Comparison of ENCODE assay signal across 18 cellular contexts in the genomic region with DNA sequence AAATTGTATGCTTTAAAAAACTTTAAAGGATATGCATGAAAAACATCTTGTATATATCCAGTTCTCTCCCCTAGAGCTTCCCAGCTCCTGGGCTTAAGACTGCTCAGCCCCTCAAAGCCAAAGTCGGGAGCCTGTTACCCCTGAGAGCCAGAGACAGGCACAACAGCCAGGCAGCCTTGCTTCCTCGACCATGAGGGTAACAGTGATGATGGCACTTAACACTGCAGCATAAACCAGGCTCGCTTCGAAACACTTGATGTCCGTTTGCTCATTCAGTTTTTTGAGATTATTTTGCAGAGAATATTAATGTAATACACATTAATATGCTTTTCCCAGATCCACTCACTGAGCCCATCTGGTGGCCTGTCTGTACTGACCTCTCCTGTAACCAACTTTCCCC. TPM values are rescaled to one million over a fixed set of nuclear protein-coding genes. Genes with fewer than 3 reads are reported as not detected.
A peak's percentile ranks its signal among the peaks of the same experiment; 100 is the strongest.
DNase-seq lines count a peak whose midpoint lies in the region; ATAC-seq, FAIRE-seq and TF ChIP-seq lines count a peak whose summit lies in the region.
"Had no signal": no experiment of that assay in that cellular context is flagged by ENCODE, and none has a peak within 500 bp of the region (broad histone marks: within the 10 kb centered on the region; RNA-seq: fewer than 3 reads in every experiment).

No MANE protein-coding gene starts in this region.

- no peaks in the 10 kb centered on the region for H3K79me2 ChIP-seq in osteoblast (ENCODE audit: insufficient read depth, low read length)

- H3K27me3 ChIP-seq in osteoblast (ENCODE audit: insufficient read depth, low read length) (peaks cover 3% of the 10 kb centered on the region), transverse colon (no peaks in the 10 kb centered on the region)
- H3K27me3 ChIP-seq: BLaER1 had no signal

- H3K4me3 Mint-ChIP-seq in activated CD8-positive, alpha-beta memory T cell treated with anti-CD3 and anti-CD28 coated beads, Interleukin-2, amount 10 ng/mL, durations not matched to agents 7 days and 5 days = no peak overlapping the region
- H3K4me3 Mint-ChIP-seq in WTC11 = no peak overlapping the region
- H3K4me3 Mint-ChIP-seq: CD14-positive monocyte; CD4-positive, alpha-beta memory T cell; IgD-negative memory B cell had no signal

- H3K9me3 ChIP-seq in osteoblast (ENCODE audit: low read depth, low read length) = no peaks in the 10 kb centered on the region
- H3K9me3 ChIP-seq in transverse colon = no peaks in the 10 kb centered on the region
- H3K9me3 ChIP-seq: BLaER1 had no signal

- in situ Hi-C loops in transverse colon (cut with MboI; ENCODE audit: low pct_ligation_motif_present in 1 of 4, low pct_unique_long_range_greater_than_20kb in 1 of 4, low sequenced_read_pairs in 3 of 4) = no loop called here

- H3K4me1 ChIP-seq in osteoblast (ENCODE audit: insufficient read depth, low read length) (no peaks in the 10 kb centered on the region), transverse colon (no peaks in the 10 kb centered on the region)
- H3K4me1 ChIP-seq: BLaER1 had no signal

- H3K27ac Mint-ChIP-seq in activated CD8-positive, alpha-beta memory T cell treated with anti-CD3 and anti-CD28 coated beads, Interleukin-2, amount 10 ng/mL, durations not matched to agents 7 days and 5 days = no peak overlapping the region
- peak overlapping the region; percentile 88; the same call in 1 of the 2 replicates for H3K27ac Mint-ChIP-seq in WTC11

- H3K36me3 Mint-ChIP-seq in activated CD8-positive, alpha-beta memory T cell treated with anti-CD3 and anti-CD28 coated beads, Interleukin-2, amount 10 ng/mL, durations not matched to agents 7 days and 5 days = peaks cover 8% of the 10 kb centered on the region
- peaks cover 31% of the 10 kb centered on the region for H3K36me3 Mint-ChIP-seq in WTC11

- no peak for TF ChIP-seq POLR2A in transverse colon (IDR thresholded peaks at IDR 0.05)

- DNase-seq in activated CD8-positive, alpha-beta memory T cell treated with anti-CD3 and anti-CD28 coated beads, Interleukin-2, amount 10 ng/mL, durations not matched to agents 7 days and 5 days = peak; percentile 11
- no peak for DNase-seq in activated CD8-positive, alpha-beta memory T cell treated with anti-CD3 and anti-CD28 coated beads, Interleukin-2, amount 50 U/mL, for 48 hours
- DNase-seq in WTC11 (ENCODE audit: low spot score) (no peak), osteoblast (ENCODE audit: insufficient read length, low spot score, missing footprints) (peak; percentile 73), D721Med (ENCODE audit: insufficient read length, low spot score) (no peak), transverse colon (no peak)
- DNase-seq: 8988T; CD4-positive, alpha-beta memory T cell; DMS79 treated with DMSO at 0.1 percent for 48 hours; H7 had no signal

- CTCF ChIA-PET in activated CD8-positive, alpha-beta memory T cell treated with anti-CD3 and anti-CD28 coated beads, Interleukin-2, amount 10 ng/mL, durations not matched to agents 7 days and 5 days (lab: Charles Lee) = no interaction called here
- CTCF ChIA-PET in WTC11 (lab: Charles Lee) = interaction anchor here (0.9 to 2.3 kb wide), 16 partner anchors 14 to 821 kb away, joined by 3 to 18 read pairs (median 4); no protein-coding TSS in a partner anchor

- intact Hi-C loops in transverse colon (cut with DNase I; ENCODE audit: low total_unique reads) = no loop called here

- no peaks in the 10 kb centered on the region for H4K20me1 ChIP-seq in osteoblast (ENCODE audit: insufficient read depth, low read length)

- no peaks in the 10 kb centered on the region for H3K9me3 Mint-ChIP-seq in activated CD8-positive, alpha-beta memory T cell treated with anti-CD3 and anti-CD28 coated beads, Interleukin-2, amount 10 ng/mL, durations not matched to agents 7 days and 5 days (ENCODE audit: low read depth)
- H3K9me3 Mint-ChIP-seq in WTC11 = no peaks in the 10 kb centered on the region
- H3K9me3 Mint-ChIP-seq: CD14-positive monocyte, IgD-negative memory B cell had no signal

- no peak for TF ChIP-seq CTCF in WTC11 (IDR thresholded peaks at IDR 0.05)
- no peak for TF ChIP-seq CTCF in osteoblast (IDR thresholded peaks at IDR 0.05; ENCODE audit: extremely low read depth, low read depth, low read length)
- no peak for TF ChIP-seq CTCF in D721Med (IDR thresholded peaks at IDR 0.05; ENCODE audit: insufficient read depth, missing control alignments)
- TF ChIP-seq CTCF in transverse colon (IDR thresholded peaks at IDR 0.05) = no peak

- TF ChIP-seq EP300 in transverse colon (IDR thresholded peaks at IDR 0.05; ENCODE audit: low read depth) = no peak

- peaks cover 6% of the 10 kb centered on the region for H3K36me3 ChIP-seq in osteoblast (ENCODE audit: insufficient read depth, low read length)
- peaks cover 0 to 17% (median 7%) of the 10 kb centered on the region in 4 donors for H3K36me3 ChIP-seq in transverse colon

- H3K27me3 Mint-ChIP-seq in activated CD8-positive, alpha-beta memory T cell treated with anti-CD3 and anti-CD28 coated beads, Interleukin-2, amount 10 ng/mL, durations not matched to agents 7 days and 5 days = peaks cover 16% of the 10 kb centered on the region
- no peaks in the 10 kb centered on the region for H3K27me3 Mint-ChIP-seq in WTC11 (ENCODE audit: low read depth)
- H3K27me3 Mint-ChIP-seq: CD4-positive, alpha-beta memory T cell; IgD-negative memory B cell had no signal

- POLR2A ChIA-PET in WTC11 (lab: Charles Lee) = no interaction called here

- no peak overlapping the region for H3K4me2 ChIP-seq in osteoblast (ENCODE audit: insufficient read depth, low read length)
- H3K4me2 ChIP-seq: BLaER1 had no signal

- no peak for FAIRE-seq in D721Med (lab: Jason Lieb, UNC)
- FAIRE-seq: GM12878, GM19239, HepG2 had no signal

- H3K4me1 Mint-ChIP-seq in activated CD8-positive, alpha-beta memory T cell treated with anti-CD3 and anti-CD28 coated beads, Interleukin-2, amount 10 ng/mL, durations not matched to agents 7 days and 5 days = no peaks in the 10 kb centered on the region
- peaks cover 25% of the 10 kb centered on the region for H3K4me1 Mint-ChIP-seq in WTC11
- H3K4me1 Mint-ChIP-seq: CD14-positive monocyte; CD4-positive, alpha-beta memory T cell; IgD-negative memory B cell had no signal

- no peak for ATAC-seq in activated CD8-positive, alpha-beta memory T cell treated with anti-CD3 and anti-CD28 coated beads, Interleukin-2, amount 10 ng/mL, durations not matched to agents 7 days and 5 days
- ATAC-seq in WTC11 = no peak
- ATAC-seq in GM18868 (IDR thresholded peaks at IDR 0.05; ENCODE audit: unreplicated experiment) = no peak

- WGBS in transverse colon (ENCODE audit: low coverage in 1 of 2), 2 donors = 93 to 95% methylated on average over 5 of the region's 5 CpGs

- H3K27ac ChIP-seq in osteoblast (ENCODE audit: low read depth, low read length) = no peak overlapping the region
- H3K27ac ChIP-seq in transverse colon = no peak overlapping the region
- H3K27ac ChIP-seq: BLaER1, GM23248 had no signal

- H3K4me3 ChIP-seq in osteoblast (ENCODE audit: insufficient read depth, low read length) (no peak overlapping the region), transverse colon (no peak overlapping the region)
- H3K4me3 ChIP-seq: BLaER1, GM12878, GM23248 had no signal

- H2AFZ ChIP-seq in osteoblast (ENCODE audit: low read length) = no peak overlapping the region
- H2AFZ ChIP-seq: GM23248 had no signal

TF ChIP-seq in WTC11, 78 proteins besides CTCF, POLR2A, EP300 and RAD21:
- TF ChIP-seq NFYB (CRISPR knock-in tag; conservative IDR thresholded peaks at IDR 0.05; ENCODE audit: low read depth) (no peak), GRHL2 (CRISPR knock-in tag; IDR thresholded peaks at IDR 0.05; ENCODE audit: insufficient replicate concordance, severe bottlenecking) (no peak), ZNF138 (CRISPR knock-in tag; conservative IDR thresholded peaks at IDR 0.05) (no peak), HMGA2 (CRISPR knock-in tag; IDR thresholded peaks at IDR 0.05) (no peak), NR1H2 (CRISPR knock-in tag; IDR thresholded peaks at IDR 0.05) (no peak)
- TF ChIP-seq, protein P1, sequence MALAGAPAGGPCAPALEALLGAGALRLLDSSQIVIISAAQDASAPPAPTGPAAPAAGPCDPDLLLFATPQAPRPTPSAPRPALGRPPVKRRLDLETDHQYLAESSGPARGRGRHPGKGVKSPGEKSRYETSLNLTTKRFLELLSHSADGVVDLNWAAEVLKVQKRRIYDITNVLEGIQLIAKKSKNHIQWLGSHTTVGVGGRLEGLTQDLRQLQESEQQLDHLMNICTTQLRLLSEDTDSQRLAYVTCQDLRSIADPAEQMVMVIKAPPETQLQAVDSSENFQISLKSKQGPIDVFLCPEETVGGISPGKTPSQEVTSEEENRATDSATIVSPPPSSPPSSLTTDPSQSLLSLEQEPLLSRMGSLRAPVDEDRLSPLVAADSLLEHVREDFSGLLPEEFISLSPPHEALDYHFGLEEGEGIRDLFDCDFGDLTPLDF (CRISPR knock-in tag; IDR thresholded peaks at IDR 0.05) = no peak

RNA-seq across cellular contexts. Expression of a gene that starts 47.2 kb away (rescaled TPM):
- total RNA-seq in activated CD8-positive, alpha-beta memory T cell treated with anti-CD3 and anti-CD28 coated beads, Interleukin-2, amount 10 ng/mL, durations not matched to agents 7 days and 5 days = 1 to 10 TPM; 4.6 to 6.4 TPM
- total RNA-seq in WTC11 (2021) (10.1 to 12.2 TPM (median 10.9 TPM) in 3 replicates), osteoblast (8.0 and 8.3 TPM in 2 replicates), transverse colon (1 to 10 TPM in 3 of 4 donors, not detected in 1; 1.6 to 8.7 (median 4.6) TPM)

Comparison
In these comparisons a context has a peak if more than half of its experiments do, and no peak if none do; other contexts are left out.
1. DNase-seq: peak in activated CD8-positive, alpha-beta memory T cell treated with anti-CD3 and anti-CD28 coated beads, Interleukin-2, amount 10 ng/mL, durations not matched to agents 7 days and 5 days (single experiment) and osteoblast (single experiment); none in activated CD8-positive, alpha-beta memory T cell treated with anti-CD3 and anti-CD28 coated beads, Interleukin-2, amount 50 U/mL, for 48 hours (single experiment), WTC11 (single experiment), D721Med (single experiment) and transverse colon (single experiment).